22 cellular contexts compared by ENCODE assay signal in the genomic region with DNA sequence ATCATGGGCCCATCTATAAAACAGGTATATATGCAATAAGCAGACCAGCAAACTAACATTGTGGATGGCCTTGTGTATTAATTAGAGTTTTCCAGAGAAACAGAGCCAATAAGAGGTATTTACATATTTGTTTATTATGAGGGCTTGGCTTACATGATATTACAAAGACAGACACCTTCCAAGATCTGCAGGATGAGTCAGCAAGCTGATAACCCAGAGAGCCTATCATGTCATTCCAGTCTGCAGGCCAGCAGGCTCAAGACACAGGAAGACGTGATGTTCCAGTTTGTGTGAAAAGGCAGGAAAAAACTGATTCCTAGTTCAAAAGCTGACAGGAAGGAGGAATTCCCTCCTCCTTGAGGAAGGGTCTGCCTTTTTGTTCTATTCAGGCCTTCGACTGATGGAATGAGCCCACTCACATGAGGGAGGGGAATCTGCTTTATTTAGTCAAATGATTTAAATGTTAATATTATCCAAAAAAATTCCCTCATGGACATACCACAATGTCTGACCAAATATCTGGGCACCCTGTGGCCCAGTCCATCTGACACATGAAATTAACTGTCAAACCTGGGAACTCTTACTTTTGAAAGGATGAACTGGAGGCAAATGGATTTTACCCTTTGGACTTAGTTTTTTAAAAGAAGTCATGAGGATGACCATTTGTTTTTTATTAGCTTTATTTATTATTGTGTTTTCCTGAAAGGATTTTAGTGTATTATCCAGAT.
"Had no signal": no experiment of that assay in that cellular context is flagged by ENCODE, and none has a peak within 500 bp of the region (broad histone marks: within the 10 kb centered on the region; RNA-seq: fewer than 3 reads in every experiment).

No MANE protein-coding gene starts in this region.

- H3K27me3 ChIP-seq: gastrocnemius medialis, heart right ventricle, right lobe of liver, suprapubic skin, thyroid gland, upper lobe of left lung, uterus had no signal

- ATAC-seq: effector memory CD8-positive, alpha-beta T cell; esophagus mucosa; gastrocnemius medialis; heart right ventricle; left lobe of liver; naive thymus-derived CD4-positive, alpha-beta T cell; psoas muscle; right lobe of liver; stimulated activated effector memory CD8-positive, alpha-beta T cell treated with anti-CD3 and anti-CD28 coated beads, Interleukin-12 subunit alpha, Interleukin-12 subunit beta, amount 100 ng/mL, for 72 hours; stimulated activated naive CD8-positive, alpha-beta T cell treated with anti-CD3 and anti-CD28 coated beads, Interleukin-15, Interleukin-2, amounts not matched to agents 100 U/mL and 50 U/mL, for 24 hours had no signal

- H3K4me3 ChIP-seq: gastrocnemius medialis, heart right ventricle, psoas muscle, right lobe of liver, suprapubic skin, thyroid gland, upper lobe of left lung, uterus had no signal

- H2AFZ ChIP-seq: parathyroid adenoma had no signal

- H3K9me3 ChIP-seq: gastrocnemius medialis, psoas muscle, right lobe of liver, suprapubic skin, thyroid gland, upper lobe of left lung, uterus had no signal

- H3K27ac ChIP-seq: gastrocnemius medialis, heart right ventricle, parathyroid adenoma, psoas muscle, right lobe of liver, suprapubic skin, thyroid gland, upper lobe of left lung, uterus had no signal

- H3K4me1 ChIP-seq: gastrocnemius medialis, heart right ventricle, parathyroid adenoma, psoas muscle, right lobe of liver, suprapubic skin, thyroid gland, upper lobe of left lung, uterus had no signal

- H3K36me3 ChIP-seq: gastrocnemius medialis, heart right ventricle, right lobe of liver, suprapubic skin, thyroid gland, upper lobe of left lung, uterus had no signal

- DNase-seq: effector memory CD8-positive, alpha-beta T cell; gastrocnemius medialis; heart right ventricle; hypothalamus; islet precursor cell; mammary epithelial cell; naive thymus-derived CD4-positive, alpha-beta T cell; nephron progenitor cell; psoas muscle; retina; right lobe of liver; stimulated activated CD4-positive, alpha-beta T cell treated with anti-CD3 and anti-CD28 coated beads, Interleukin-4, amount 100 ng/mL, for 1 hour; stimulated activated CD8-positive, alpha-beta memory T cell treated with anti-CD3 and anti-CD28 coated beads, Interleukin-4, amount 100 ng/mL, for 48 hours; stimulated activated naive CD8-positive, alpha-beta T cell treated with anti-CD3 and anti-CD28 coated beads, Interleukin-15, Interleukin-2, amounts not matched to agents 100 U/mL and 50 U/mL, for 24 hours; thyroid gland; upper lobe of left lung; uterus had no signal

- H3K79me2 ChIP-seq: parathyroid adenoma had no signal

- H3K9ac ChIP-seq: parathyroid adenoma had no signal
